In genomic region chr9:2248768-2249167, GRCh38 we compare ENCODE assay signal across 17 cellular contexts.
DNase-seq lines count a peak whose midpoint lies in the region; ATAC-seq, FAIRE-seq and TF ChIP-seq lines count a peak whose summit lies in the region.
"Had no signal": no experiment of that assay in that cellular context is flagged by ENCODE, and none has a peak within 500 bp of the region (broad histone marks: within the 10 kb centered on the region; RNA-seq: fewer than 3 reads in every experiment).

No MANE protein-coding gene starts in this region.

- 0 out of 4 replicates have a peak, but pooled peaks cover 0 to 3% of the 10 kb centered on the region in 2 experiments for H3K27me3 ChIP-seq in GM12878 (replicated peaks in 1 of 2; ENCODE audit: control insufficient read depth in 2 of 2, insufficient read depth in 2 of 2, low read length in 1 of 2)
- H3K27me3 ChIP-seq: BE2C had no signal

- POLR2A ChIA-PET in A549 (lab: Yijun Ruan, JAX) = no interaction called here
- POLR2A ChIA-PET in GM12878 (lab: Charles Lee) = no interaction called here

- BruUV-seq in GM12878 (replicated peaks; lab: Mats Ljungman, UMichigan) = no TSS peak

- H3K79me2 ChIP-seq in GM12878 (ENCODE audit: control insufficient read depth, insufficient read depth, low read length) = no peaks in the 10 kb centered on the region

- WGBS in A549 (ENCODE audit: missing lambda C conversion rate) = 3% methylated on average over 1 of the region's 1 CpG
- 0% methylated on average over 1 of the region's 1 CpG for WGBS in GM12878 (ENCODE audit: insufficient coverage, insufficient replicate concordance, low lambda C conversion rate, missing lambda C conversion rate)

- H3K4me1 ChIP-seq in A549 = peaks cover 17% of the 10 kb centered on the region
- no peaks in the 10 kb centered on the region for H3K4me1 ChIP-seq in GM12878 (ENCODE audit: control insufficient read depth, insufficient read depth, low read length)
- H3K4me1 ChIP-seq: BE2C had no signal

- RAD21 ChIA-PET in GM12878 (lab: Charles Lee; ENCODE audit: unreplicated experiment) = no interaction called here

- ATAC-seq in A549 (peak; percentile 47 to 57; a peak in 2 of 6 replicates), GM12878 (peak; percentile 39; the same call in 1 of the 3 replicates)
- ATAC-seq in stimulated activated naive CD8-positive, alpha-beta T cell treated with anti-CD3 and anti-CD28 coated beads, Interleukin-15, Interleukin-2, amounts not matched to agents 100 U/mL and 50 U/mL, for 24 hours = no peak

- H3K4me2 ChIP-seq in A549 = peak overlapping the region; percentile 78
- H3K4me2 ChIP-seq in GM12878 (ENCODE audit: control insufficient read depth, insufficient read depth) = no peak overlapping the region

- H3K9me3 ChIP-seq in A549 = no peaks in the 10 kb centered on the region
- H3K9me3 ChIP-seq in GM12878 (replicated peaks; ENCODE audit: control insufficient read depth, insufficient read depth, low read length) = peaks cover 3% of the 10 kb centered on the region; the same call in 2 of the 3 replicates
- H3K9me3 ChIP-seq: BE2C had no signal

- TF ChIP-seq RAD21 in A549 (conservative IDR thresholded peaks at IDR 0.05 in 1 of 2, IDR thresholded peaks at IDR 0.05 in 1 of 2) (no peak), GM12878 (IDR thresholded peaks at IDR 0.05; ENCODE audit: insufficient read depth, low read depth, low read length) (no peak)

- SMC1A ChIA-PET in GM12878 (lab: Charles Lee; ENCODE audit: uncharacterized antibody, unreplicated experiment) = interaction anchor here (1.1 kb wide), 1 partner anchor 9 kb away, joined by 6 read pairs; no protein-coding TSS in a partner anchor

- H3K27ac ChIP-seq in A549 (peak overlapping the region; percentile 79), GM12878 (ENCODE audit: control insufficient read depth, insufficient read depth) (no peak overlapping the region)
- H3K27ac ChIP-seq: C4-2B, GM23248 had no signal

- no peak overlapping the region for H3K9ac ChIP-seq in GM12878 (ENCODE audit: control insufficient read depth, insufficient read depth, low read length)
- H3K9ac ChIP-seq: GM23248 had no signal

- TF ChIP-seq CTCF in A549 (IDR thresholded peaks at IDR 0.05) (no peak), GM12878 (IDR thresholded peaks at IDR 0.05 in 2 of 3, conservative IDR thresholded peaks at IDR 0.05 in 1 of 3; ENCODE audit: control insufficient read depth in 2 of 3, extremely low read depth in 1 of 3, insufficient read depth in 1 of 3, low read depth in 3 of 3, low read length in 3 of 3) (no peak)

- CTCF ChIA-PET in A549 (lab: Yijun Ruan, JAX) (interaction anchor here (0.7 kb wide), 1 partner anchor 8 kb away, joined by 3 read pairs; no protein-coding TSS in a partner anchor), GM12878 (lab: Yijun Ruan, JAX) (no interaction called here)

- peak in 1 of 2 experiments; percentile 18 for DNase-seq in A549 (ENCODE audit: low read depth in 1 of 2, low spot score in 1 of 2)
- DNase-seq in GM12878 (ENCODE audit: low read depth, low spot score) = no peak
- DNase-seq in kidney glomerular epithelial cell (lab: John Stamatoyannopoulos, UW) = peak; percentile 67
- peak; percentile 74 for DNase-seq in renal cortical epithelial cell (ENCODE audit: low read depth)
- DNase-seq in GM12891 (ENCODE audit: insufficient read length, low spot score) = no peak
- DNase-seq in stimulated activated naive CD8-positive, alpha-beta T cell treated with anti-CD3 and anti-CD28 coated beads, Interleukin-15, Interleukin-2, amounts not matched to agents 100 U/mL and 50 U/mL, for 24 hours = no peak
- DNase-seq in H54 (ENCODE audit: insufficient read length, low spot score) = no peak
- DNase-seq: BE2C; CD4-positive, alpha-beta memory T cell; DMS153; GF-D8; GM23248; H7 had no signal

- H4K20me1 ChIP-seq in GM12878 (ENCODE audit: control insufficient read depth, insufficient read depth) = no peaks in the 10 kb centered on the region

- no peak overlapping the region for H2AFZ ChIP-seq in GM12878 (ENCODE audit: control insufficient read depth, low read depth, low read length)
- H2AFZ ChIP-seq: GM23248 had no signal

- FAIRE-seq in A549 (lab: Jason Lieb, UNC) (no peak), GM12878 (lab: Jason Lieb, UNC) (no peak), GM12891 (lab: Jason Lieb, UNC) (no peak), H54 (lab: Jason Lieb, UNC) (no peak)
- FAIRE-seq: A204.1, D721Med, GM18507 had no signal

- TF ChIP-seq EP300 in A549 (IDR thresholded peaks at IDR 0.05) (no peak), GM12878 (IDR thresholded peaks at IDR 0.05; ENCODE audit: borderline replicate concordance in 1 of 2, control insufficient read depth in 1 of 2, low read depth in 2 of 2, low read length in 2 of 2) (no peak)

- H3K36me3 ChIP-seq in GM12878 (ENCODE audit: control insufficient read depth in 2 of 2, insufficient read depth in 2 of 2, low read length in 1 of 2) = no peaks in the 10 kb centered on the region
- H3K36me3 ChIP-seq: BE2C had no signal

- intact Hi-C loops in GM12878 (cut with micrococcal nuclease; ENCODE audit: unreplicated experiment) = no loop called here

- no peak for TF ChIP-seq POLR2A in A549 (IDR thresholded peaks at IDR 0.05; ENCODE audit: low read length)
- TF ChIP-seq POLR2A in GM12878 (IDR thresholded peaks at IDR 0.05; ENCODE audit: low read depth, low read length) = no peak
- no peak for TF ChIP-seq POLR2A in GM12891 (IDR thresholded peaks at IDR 0.05; ENCODE audit: low read depth, low read length)
- no peak for TF ChIP-seq POLR2A in H54 (IDR thresholded peaks at IDR 0.05; ENCODE audit: low read depth, low read length)

- H3K4me3 ChIP-seq in A549 = 0 out of 3 replicates have a peak overlapping the region, but pooled peaks have one; percentile 13
- no peak overlapping the region for H3K4me3 ChIP-seq in GM12878
- H3K4me3 ChIP-seq: GM23248 had no signal

- in situ Hi-C loops in GM12878 (cut with MboI) = no loop called here

TF ChIP-seq in A549, 52 proteins besides CTCF, POLR2A, EP300 and RAD21 (continues in another document):
- TF ChIP-seq KDM5A (IDR thresholded peaks at IDR 0.05) (no peak), PBX3 (IDR thresholded peaks at IDR 0.05) (no peak), RARB (CRISPR knock-in tag; IDR thresholded peaks at IDR 0.05) (no peak), CHD4 (IDR thresholded peaks at IDR 0.05; ENCODE audit: borderline replicate concordance) (no peak), EHF (CRISPR knock-in tag; IDR thresholded peaks at IDR 0.05) (no peak), MAX (IDR thresholded peaks at IDR 0.05) (no peak)

TF ChIP-seq in GM12878, 131 proteins besides CTCF, POLR2A, EP300 and RAD21:
- TF ChIP-seq GABPA (IDR thresholded peaks at IDR 0.05; ENCODE audit: low read depth) = no peak
- TF ChIP-seq ATF7 (IDR thresholded peaks at IDR 0.05; ENCODE audit: low read depth) = no peak
- no peak for TF ChIP-seq PAX8 (IDR thresholded peaks at IDR 0.05)
- no peak for TF ChIP-seq ATF2 (IDR thresholded peaks at IDR 0.05; ENCODE audit: low read length)
- no peak for TF ChIP-seq NR2C1 (IDR thresholded peaks at IDR 0.05)
- no peak for TF ChIP-seq RBBP5 (conservative IDR thresholded peaks at IDR 0.05)

TF ChIP-seq in GM12891, 5 proteins besides CTCF, POLR2A, EP300 and RAD21:
- TF ChIP-seq POU2F2 (IDR thresholded peaks at IDR 0.05; ENCODE audit: low read depth, low read length) (no peak), SPI1 (IDR thresholded peaks at IDR 0.05; ENCODE audit: low read depth, low read length) (no peak), POLR2AphosphoS5 (IDR thresholded peaks at IDR 0.05; ENCODE audit: low read depth, low read length) (no peak), TAF1 (IDR thresholded peaks at IDR 0.05; ENCODE audit: low read depth, low read length) (no peak), PAX5 (IDR thresholded peaks at IDR 0.05; ENCODE audit: insufficient read depth, low read length, severe bottlenecking) (no peak)

Comparison
In these comparisons a context has a peak if more than half of its experiments do, and no peak if none do; other contexts are left out.
1. DNase-seq: peak in kidney glomerular epithelial cell (single experiment) and renal cortical epithelial cell (single experiment); none in GM12878 (single experiment), GM12891 (single experiment), stimulated activated naive CD8-positive, alpha-beta T cell treated with anti-CD3 and anti-CD28 coated beads, Interleukin-15, Interleukin-2, amounts not matched to agents 100 U/mL and 50 U/mL, for 24 hours (single experiment) and H54 (single experiment).